ENCODE assay signal across 8 cellular contexts in genomic region chr17:16381496-16381820, GRCh38. TPM values are rescaled to one million over a fixed set of nuclear protein-coding genes. Genes with fewer than 3 reads are reported as not detected.
A peak's percentile ranks its signal among the peaks of the same experiment; 100 is the strongest.
DNase-seq lines count a peak whose midpoint lies in the region; ATAC-seq, FAIRE-seq and TF ChIP-seq lines count a peak whose summit lies in the region.

No MANE protein-coding gene starts in this region.

- H3K4me1 Mint-ChIP-seq in activated naive CD8-positive, alpha-beta T cell treated with anti-CD3 and anti-CD28 coated beads, Interleukin-2, amount 50 U/mL, for 24 hours = peaks cover 44% of the 10 kb centered on the region
- H3K4me1 Mint-ChIP-seq in stimulated activated naive B cell treated with anti-CD40 and anti-IgM and Interleukin-4, amounts not matched to agents 10 μg/mL and 1 μg/mL and 100 μg/mL, for 72 hours = peaks cover 35 to 47% of the 10 kb centered on the region in 2 donors

- peaks cover 4 to 12% of the 10 kb centered on the region in 2 donors for H3K36me3 ChIP-seq in kidney (ENCODE audit: control insufficient read depth in 1 of 2, insufficient read depth in 2 of 2, low read length in 2 of 2)

- intact Hi-C loops in kidney (cut with DNase I) = no loop called here

- H3K4me1 ChIP-seq in kidney (ENCODE audit: control insufficient read depth in 1 of 2, insufficient read depth in 1 of 2, low read depth in 1 of 2, low read length in 2 of 2) = peaks cover 16 to 21% of the 10 kb centered on the region in 2 donors

- no peak for DNase-seq in GM18507 (ENCODE audit: extremely low spot score, insufficient read length, low read depth)
- DNase-seq in activated naive CD8-positive, alpha-beta T cell treated with anti-CD3 and anti-CD28 coated beads, Interleukin-2, amount 50 U/mL, for 24 hours = no peak
- no peak for DNase-seq in kidney
- DNase-seq in stimulated activated naive B cell treated with anti-CD40 and anti-IgM and Interleukin-4, amounts not matched to agents 10 μg/mL and 1 μg/mL and 100 μg/mL, for 72 hours = no peak
- no peak for DNase-seq in NCI-H2227 (lab: John Stamatoyannopoulos, UW; ENCODE audit: unreplicated experiment)
- DNase-seq in NCI-H1436 treated with DMSO at 0.1 percent for 48 hours (lab: John Stamatoyannopoulos, UW) = no peak

- no peak for TF ChIP-seq CTCF in kidney (IDR thresholded peaks at IDR 0.05; ENCODE audit: borderline replicate concordance, extremely low read depth, insufficient read depth)

- H3K9me3 ChIP-seq in kidney (ENCODE audit: control insufficient read depth in 1 of 2, low read length in 2 of 2) = no peaks in the 10 kb centered on the region

- FAIRE-seq in GM18507 (lab: Jason Lieb, UNC) = peak; percentile 48
- FAIRE-seq in kidney (lab: Jason Lieb, UNC) = no peak

- peaks cover 4% of the 10 kb centered on the region for H3K27me3 Mint-ChIP-seq in activated naive CD8-positive, alpha-beta T cell treated with anti-CD3 and anti-CD28 coated beads, Interleukin-2, amount 50 U/mL, for 24 hours
- no peaks in the 10 kb centered on the region for H3K27me3 Mint-ChIP-seq in stimulated activated naive B cell treated with anti-CD40 and anti-IgM and Interleukin-4, amounts not matched to agents 10 μg/mL and 1 μg/mL and 100 μg/mL, for 72 hours

- H3K4me3 ChIP-seq in kidney (ENCODE audit: low read length in 2 of 2) = peak overlapping the region; percentile 96 to 98

- H3K27ac ChIP-seq in kidney (ENCODE audit: low read depth in 2 of 2, low read length in 2 of 2) = peak overlapping the region; percentile 98 to 100

- H3K27ac Mint-ChIP-seq in activated naive CD8-positive, alpha-beta T cell treated with anti-CD3 and anti-CD28 coated beads, Interleukin-2, amount 50 U/mL, for 24 hours = peak overlapping the region; percentile 99
- H3K27ac Mint-ChIP-seq in stimulated activated naive B cell treated with anti-CD40 and anti-IgM and Interleukin-4, amounts not matched to agents 10 μg/mL and 1 μg/mL and 100 μg/mL, for 72 hours = peak overlapping the region; percentile 100

- ATAC-seq in HG03460 (IDR thresholded peaks at IDR 0.05; ENCODE audit: unreplicated experiment) = peak; percentile 6
- ATAC-seq in activated naive CD8-positive, alpha-beta T cell treated with anti-CD3 and anti-CD28 coated beads, Interleukin-2, amount 50 U/mL, for 24 hours = peak; percentile 26
- ATAC-seq in stimulated activated naive B cell treated with anti-CD40 and anti-IgM and Interleukin-4, amounts not matched to agents 10 μg/mL and 1 μg/mL and 100 μg/mL, for 72 hours (replicated peaks) = peak; percentile 15 to 19
- no peak for ATAC-seq in HG02884 (IDR thresholded peaks at IDR 0.05; ENCODE audit: unreplicated experiment)

- peaks cover 34% of the 10 kb centered on the region for H3K36me3 Mint-ChIP-seq in activated naive CD8-positive, alpha-beta T cell treated with anti-CD3 and anti-CD28 coated beads, Interleukin-2, amount 50 U/mL, for 24 hours (ENCODE audit: low read depth)
- H3K36me3 Mint-ChIP-seq in stimulated activated naive B cell treated with anti-CD40 and anti-IgM and Interleukin-4, amounts not matched to agents 10 μg/mL and 1 μg/mL and 100 μg/mL, for 72 hours = peaks cover 22 to 40% of the 10 kb centered on the region in 2 donors

- H3K9me3 Mint-ChIP-seq in activated naive CD8-positive, alpha-beta T cell treated with anti-CD3 and anti-CD28 coated beads, Interleukin-2, amount 50 U/mL, for 24 hours = no peaks in the 10 kb centered on the region
- H3K9me3 Mint-ChIP-seq in stimulated activated naive B cell treated with anti-CD40 and anti-IgM and Interleukin-4, amounts not matched to agents 10 μg/mL and 1 μg/mL and 100 μg/mL, for 72 hours = no peaks in the 10 kb centered on the region

- H3K4me3 Mint-ChIP-seq in activated naive CD8-positive, alpha-beta T cell treated with anti-CD3 and anti-CD28 coated beads, Interleukin-2, amount 50 U/mL, for 24 hours = peak overlapping the region; percentile 88
- peak overlapping the region; percentile 90 to 95 for H3K4me3 Mint-ChIP-seq in stimulated activated naive B cell treated with anti-CD40 and anti-IgM and Interleukin-4, amounts not matched to agents 10 μg/mL and 1 μg/mL and 100 μg/mL, for 72 hours

- H3K9ac ChIP-seq in kidney (ENCODE audit: low read length in 2 of 2) = peak overlapping the region; percentile 80 to 100

RNA-seq across cellular contexts. Expression of gene UBB, which starts 0.6 kb away (rescaled TPM):
- total RNA-seq in kidney = 1,214 TPM
- 2,605 TPM for polyA plus RNA-seq in kidney (ENCODE audit: insufficient read depth, low read depth, low replicate concordance)

RNA-seq across cellular contexts. Expression of gene CENPV, which starts 28.2 kb away (rescaled TPM):
- 9.0 TPM for total RNA-seq in kidney
- 42.3 TPM for polyA plus RNA-seq in kidney (ENCODE audit: insufficient read depth, low read depth, low replicate concordance)

RNA-seq across cellular contexts. Expression of gene TRPV2, which starts 33.9 kb away (rescaled TPM):
- total RNA-seq in kidney = 18.2 TPM
- 8.6 TPM for polyA plus RNA-seq in kidney (ENCODE audit: insufficient read depth, low read depth, low replicate concordance)
